ENCODE assay signal across 9 cellular contexts in genomic region chr17:39700148-39700987, GRCh38. TPM values are rescaled to one million over a fixed set of nuclear protein-coding genes. Genes with fewer than 3 reads are reported as not detected.
A peak's percentile ranks its signal among the peaks of the same experiment; 100 is the strongest.
DNase-seq lines count a peak whose midpoint lies in the region; ATAC-seq, FAIRE-seq and TF ChIP-seq lines count a peak whose summit lies in the region.
"Had no signal": no experiment of that assay in that cellular context is flagged by ENCODE, and none has a peak within 500 bp of the region (broad histone marks: within the 10 kb centered on the region; RNA-seq: fewer than 3 reads in every experiment).

No MANE protein-coding gene starts in this region.

- no peaks in the 10 kb centered on the region for H3K9me3 Mint-ChIP-seq in MCF 10A (ENCODE audit: unreplicated experiment)
- H3K9me3 Mint-ChIP-seq: activated naive CD4-positive, alpha-beta T cell treated with anti-CD3 and anti-CD28 coated beads, Interleukin-2, amount 50 U/mL, for 24 hours had no signal

- peak; percentile 29 for DNase-seq in GM10248 (ENCODE audit: extremely low spot score)
- DNase-seq in MCF 10A (ENCODE audit: unreplicated experiment) = peak; percentile 28
- DNase-seq in gastrocnemius medialis = no peak
- no peak for DNase-seq in NOMO-1 (lab: John Stamatoyannopoulos, UW; ENCODE audit: unreplicated experiment in 2 of 2)
- no peak for DNase-seq in GM12891 (ENCODE audit: insufficient read length, low spot score)
- DNase-seq in midbrain (lab: John Stamatoyannopoulos, UW) = no peak
- no peak for DNase-seq in NCI-H187 treated with DMSO at 0.1 percent for 48 hours (lab: John Stamatoyannopoulos, UW)

- H3K27me3 ChIP-seq in iPS-20b (ENCODE audit: insufficient read depth, low read length) (no peaks in the 10 kb centered on the region), gastrocnemius medialis (no peaks in the 10 kb centered on the region)

- TF ChIP-seq POLR2A in gastrocnemius medialis (IDR thresholded peaks at IDR 0.05) = no peak
- TF ChIP-seq POLR2A in GM12891 (IDR thresholded peaks at IDR 0.05; ENCODE audit: low read depth, low read length) = no peak

- CTCF ChIA-PET in GM10248 (lab: Yijun Ruan, JAX) = interaction anchor here (1.7 kb wide), 1 partner anchor 30 kb away, joined by 5 read pairs; the partner anchor contains the start of gene MIEN1
- CTCF ChIA-PET in MCF 10A (lab: Yijun Ruan, JAX) = interaction anchor here (0.5 to 2.5 kb wide), 13 partner anchors 9 to 719 kb away, joined by 3 to 13 read pairs (median 3); partner anchors contain the start of genes MIEN1 and PGAP3

- H3K4me3 ChIP-seq in iPS-20b (ENCODE audit: low read length) (peak overlapping the region; percentile 97), gastrocnemius medialis (peak overlapping the region; percentile 65 to 83 (median 76))

- BruUV-seq in MCF 10A (replicated peaks; lab: Mats Ljungman, UMichigan) = no TSS peak

- H3K4me1 ChIP-seq in iPS-20b (ENCODE audit: insufficient read depth, low read length) (peaks cover 44% of the 10 kb centered on the region), gastrocnemius medialis (peaks cover 19 to 42% of the 10 kb centered on the region in 2 donors)

- intact Hi-C loops in MCF 10A (cut with micrococcal nuclease) = no loop called here
- intact Hi-C loops in gastrocnemius medialis (cut with DNase I; ENCODE audit: low total_unique reads) = no loop called here

- H3K9me3 ChIP-seq in iPS-20b (ENCODE audit: insufficient read depth, low read depth, low read length) (no peaks in the 10 kb centered on the region), gastrocnemius medialis (no peaks in the 10 kb centered on the region)

- H3K9ac ChIP-seq in iPS-20b (ENCODE audit: low read depth, low read length) = peak overlapping the region; percentile 91; the same call in 1 of the 2 replicates

- peak overlapping the region; percentile 65 for H3K27ac ChIP-seq in iPS-20b (ENCODE audit: low read length)
- peak overlapping the region; percentile 59 to 78 (median 74) for H3K27ac ChIP-seq in gastrocnemius medialis

- ATAC-seq in gastrocnemius medialis = peak; percentile 69

- H3K4me1 Mint-ChIP-seq in MCF 10A (ENCODE audit: insufficient read depth, unreplicated experiment) = peaks cover 22% of the 10 kb centered on the region

- FAIRE-seq in GM12891 (lab: Jason Lieb, UNC) = no peak

- H3K36me3 ChIP-seq in iPS-20b (ENCODE audit: insufficient read depth, low read depth, low read length) (peaks cover 31% of the 10 kb centered on the region; the same call in 1 of the 2 replicates), gastrocnemius medialis (no peaks in the 10 kb centered on the region)

- in situ Hi-C loops in gastrocnemius medialis (cut with MboI; ENCODE audit: low sequenced_read_pairs in 4 of 4) = no loop called here

- TF ChIP-seq CTCF in GM10248 (IDR thresholded peaks at IDR 0.05; ENCODE audit: control extremely low read depth, extremely low read depth, low read depth, missing control alignments) = no peak
- TF ChIP-seq CTCF in MCF 10A (IDR thresholded peaks at IDR 0.05; ENCODE audit: unreplicated experiment) = no peak
- TF ChIP-seq CTCF in gastrocnemius medialis (IDR thresholded peaks at IDR 0.05 in 4 of 5, conservative IDR thresholded peaks at IDR 0.05 in 1 of 5) = no peak

- H3K27ac Mint-ChIP-seq in MCF 10A (ENCODE audit: low read depth, unreplicated experiment) = peak overlapping the region; percentile 56

- POLR2A ChIA-PET in GM10248 (lab: Yijun Ruan, JAX) (interaction anchor here (0.5 to 1.3 kb wide), 2 partner anchors 13 to 16 kb away, joined by 3 read pairs; partner anchors contain the start of gene PGAP3), MCF 10A (lab: Yijun Ruan, JAX) (interaction anchor here (0.7 to 3.1 kb wide), 21 partner anchors 9 to 281 kb away, joined by 3 to 68 read pairs (median 6); partner anchors contain the start of genes CDK12, MIEN1, PGAP3 and PSMD3)

- no peaks in the 10 kb centered on the region for H3K27me3 Mint-ChIP-seq in MCF 10A (ENCODE audit: insufficient read depth, unreplicated experiment)

- peak overlapping the region; percentile 81 for H3K4me3 Mint-ChIP-seq in MCF 10A (ENCODE audit: unreplicated experiment)

- no peaks in the 10 kb centered on the region for H3K36me3 Mint-ChIP-seq in MCF 10A (ENCODE audit: insufficient read depth, unreplicated experiment)

TF ChIP-seq in GM12891, 5 proteins besides CTCF, POLR2A, EP300 and RAD21:
- TF ChIP-seq SPI1 (IDR thresholded peaks at IDR 0.05; ENCODE audit: low read depth, low read length) (no peak), TAF1 (IDR thresholded peaks at IDR 0.05; ENCODE audit: low read depth, low read length) (no peak), PAX5 (IDR thresholded peaks at IDR 0.05; ENCODE audit: insufficient read depth, low read length, severe bottlenecking) (no peak), POU2F2 (IDR thresholded peaks at IDR 0.05; ENCODE audit: low read depth, low read length) (no peak), POLR2AphosphoS5 (IDR thresholded peaks at IDR 0.05; ENCODE audit: low read depth, low read length) (no peak)
TF ChIP-seq in GM12891: peak in this region for 0.

RNA-seq across cellular contexts. Expression of gene ERBB2, which starts 0.5 kb away (rescaled TPM):
- total RNA-seq in MCF 10A (2022) (33.3 and 33.7 TPM in 2 replicates), gastrocnemius medialis (10 to 100 TPM in 3 of 4 donors, 1 to 10 TPM in 1; 6.0 to 26.4 (median 15.3) TPM)
- polyA plus RNA-seq in GM12891 (2012; ENCODE audit: low read depth, missing spikeins) = 2.8 TPM

RNA-seq across cellular contexts. Expression of gene PGAP3, which starts 12.5 kb away (rescaled TPM):
- total RNA-seq in MCF 10A (2022) (10.0 and 13.2 TPM in 2 replicates), gastrocnemius medialis (1 to 10 TPM; 4.3 to 9.5 (median 6.1) TPM)
- polyA plus RNA-seq in GM12891 (2012; ENCODE audit: low read depth, missing spikeins) = 6.9 TPM

RNA-seq across cellular contexts. Expression of gene MIEN1, which starts 30.0 kb away (rescaled TPM):
- total RNA-seq in MCF 10A (2022) (42.1 and 51.3 TPM in 2 replicates), gastrocnemius medialis (10 to 100 TPM; 42.8 to 81.9 (median 67.7) TPM)
- polyA plus RNA-seq in GM12891 (2012; ENCODE audit: low read depth, missing spikeins) = 44.9 TPM

RNA-seq across cellular contexts. Expression of gene PNMT, which starts 32.1 kb away (rescaled TPM):
- total RNA-seq in MCF 10A (2022) (not detected in 2 replicates), gastrocnemius medialis (10 to 100 TPM in 1 of 4 donors, 1 to 10 TPM in 3; 2.0 to 11.8 (median 7.1) TPM)
- polyA plus RNA-seq in GM12891 (2012; ENCODE audit: low read depth, missing spikeins) = not detected

RNA-seq across cellular contexts. Expression of gene TCAP, which starts 35.2 kb away (rescaled TPM):
- 0.37 and 0.71 TPM in 2 replicates for total RNA-seq in MCF 10A (2022)
- total RNA-seq in gastrocnemius medialis = 1,000 to 10,000 TPM; 1,768 to 3,088 (median 2,493) TPM
- 0.53 TPM for polyA plus RNA-seq in GM12891 (2012; ENCODE audit: low read depth, missing spikeins)

Comparison
In these comparisons a context has a peak if more than half of its experiments do, and no peak if none do; other contexts are left out.
1. DNase-seq: peak in GM10248 (single experiment) and MCF 10A (single experiment); none in gastrocnemius medialis (0 of 2), NOMO-1 (0 of 2), GM12891 (single experiment), midbrain (single experiment) and NCI-H187 treated with DMSO at 0.1 percent for 48 hours (single experiment).